9 cellular contexts compared by ENCODE assay signal in the genomic region with DNA sequence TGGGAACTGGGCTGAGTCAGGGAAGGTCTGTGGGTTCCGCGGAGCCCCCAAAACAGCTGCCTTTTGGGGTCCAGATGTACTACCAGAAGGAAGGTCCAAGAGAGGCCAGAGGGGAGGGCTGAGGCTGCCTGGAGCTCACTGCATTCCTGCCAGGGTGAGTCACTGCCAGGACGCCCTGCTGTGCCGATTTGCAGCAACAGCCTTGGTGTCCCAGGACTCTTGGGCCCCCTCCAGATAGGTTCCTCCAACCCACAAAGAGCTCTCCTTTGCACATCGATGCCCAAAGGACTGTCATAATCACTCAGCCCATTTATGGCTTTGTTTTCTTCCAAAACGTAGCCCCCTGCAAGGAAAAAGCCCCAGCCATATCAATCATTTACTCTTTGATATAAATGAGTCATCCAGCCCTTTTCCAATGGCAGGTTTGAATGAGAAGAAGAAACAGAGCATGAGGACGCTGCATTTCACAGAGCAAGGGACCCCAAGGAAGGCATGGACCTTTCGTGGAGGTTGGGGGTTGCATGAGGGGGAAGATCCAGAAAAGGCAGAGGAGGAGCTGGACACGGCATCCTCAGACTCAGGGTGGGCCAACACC. TPM values are rescaled to one million over a fixed set of nuclear protein-coding genes. Genes with fewer than 3 reads are reported as not detected.
DNase-seq lines count a peak whose midpoint lies in the region; ATAC-seq and TF ChIP-seq lines count a peak whose summit lies in the region.
"Had no signal": no experiment of that assay in that cellular context is flagged by ENCODE, and none has a peak within 500 bp of the region (broad histone marks: within the 10 kb centered on the region; RNA-seq: fewer than 3 reads in every experiment).

No MANE protein-coding gene starts in this region.

- no peak for TF ChIP-seq CTCF in osteocyte (IDR thresholded peaks at IDR 0.05)

- peaks cover 61% of the 10 kb centered on the region for H3K4me1 Mint-ChIP-seq in osteocyte (ENCODE audit: unreplicated experiment)

- in situ Hi-C loops in G401 (cut with HindIII; ENCODE audit: low sequenced_read_pairs) = no loop called here

- peak overlapping the region; percentile 96 for H3K27ac Mint-ChIP-seq in osteocyte (ENCODE audit: unreplicated experiment)
- H3K27ac Mint-ChIP-seq: activated naive CD8-positive, alpha-beta T cell had no signal

- no peaks in the 10 kb centered on the region for H3K9me3 Mint-ChIP-seq in osteocyte (ENCODE audit: unreplicated experiment)

- no peaks in the 10 kb centered on the region for H3K27me3 Mint-ChIP-seq in osteocyte (ENCODE audit: unreplicated experiment)

- DNase-seq in G401 (ENCODE audit: low spot score) = peak; percentile 60
- peak; percentile 93 for DNase-seq in RPMI7951 (ENCODE audit: low read depth)
- DNase-seq in fibroblast of peridontal ligament (ENCODE audit: extremely low read depth) = peak; percentile 63
- peak; percentile 91 for DNase-seq in osteocyte (ENCODE audit: extremely low spot score, unreplicated experiment)
- DNase-seq in NCI-H2107 (lab: John Stamatoyannopoulos, UW) = no peak
- no peak for DNase-seq in NCI-H1417 (lab: John Stamatoyannopoulos, UW)

- no peaks in the 10 kb centered on the region for H3K36me3 Mint-ChIP-seq in osteocyte (ENCODE audit: unreplicated experiment)
- H3K36me3 Mint-ChIP-seq: activated naive CD8-positive, alpha-beta T cell had no signal

- peak overlapping the region; percentile 5 for H3K4me3 Mint-ChIP-seq in osteocyte (ENCODE audit: unreplicated experiment)
- H3K4me3 Mint-ChIP-seq: activated naive CD8-positive, alpha-beta T cell had no signal

- ATAC-seq in HG03039 (IDR thresholded peaks at IDR 0.05; ENCODE audit: unreplicated experiment) (no peak), GM19397 (IDR thresholded peaks at IDR 0.05; ENCODE audit: unreplicated experiment) (no peak)

RNA-seq across cellular contexts. Expression of gene COL13A1, which starts 32.2 kb away (rescaled TPM):
- total RNA-seq in G401 (2014; rRNA removed; shearing (Covaris generic)) = 0.17 TPM in 1 of 2 replicates, not detected in the other
- total RNA-seq in RPMI7951 (2014; rRNA removed; shearing (Covaris generic)) = 17.1 and 26.2 TPM in 2 replicates
- 29.2 and 29.9 TPM in 2 replicates for total RNA-seq in osteocyte

Comparison
In these comparisons a context has a peak if more than half of its experiments do, and no peak if none do; other contexts are left out.
1. DNase-seq: peak in G401 (single experiment), RPMI7951 (single experiment), fibroblast of peridontal ligament (single experiment) and osteocyte (single experiment); none in NCI-H2107 (single experiment) and NCI-H1417 (0 of 3).
2. RNA of gene COL13A1, which starts 32.2 kb away (total RNA-seq): 29.2 to 29.9 TPM in osteocyte and 17.1 to 26.2 TPM in RPMI7951; 0.17 TPM in G401; every median in the first group is over 10 times any median in the second.